In the genomic region with DNA sequence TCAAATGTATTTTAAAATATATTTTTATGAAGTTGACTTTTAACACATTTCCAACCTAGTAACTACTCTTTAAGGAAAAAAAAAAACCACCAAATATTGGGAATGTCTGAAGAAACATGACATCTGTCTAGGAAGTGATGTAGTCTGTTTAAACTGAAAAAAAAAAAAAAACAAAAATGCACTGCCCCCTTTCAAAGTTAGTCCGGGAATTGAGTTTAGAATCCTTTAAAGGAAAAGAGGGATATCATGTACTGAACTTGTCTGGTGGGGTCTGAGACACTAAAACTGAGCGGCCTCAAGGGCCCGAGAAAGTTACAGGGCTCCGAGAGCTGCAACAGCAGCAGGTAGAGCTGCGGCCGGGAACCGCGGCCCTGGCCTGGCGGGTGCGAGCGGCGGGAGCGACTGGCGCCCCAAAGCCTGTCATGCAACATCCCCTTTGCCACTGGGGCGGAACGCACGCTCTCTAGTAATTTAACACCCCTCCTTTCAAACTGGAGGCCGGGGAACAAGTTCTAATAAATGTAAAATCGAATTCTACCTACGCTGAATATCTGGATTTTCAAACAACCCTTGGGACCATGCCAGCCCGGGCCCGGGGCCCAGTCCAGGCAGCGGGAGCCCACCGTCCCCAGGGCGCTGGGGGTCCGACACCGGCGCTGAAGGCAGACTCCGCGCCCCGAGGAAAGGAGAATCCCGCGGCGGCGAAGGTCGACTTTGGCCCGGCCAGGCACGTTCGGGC, we compare ENCODE assay signal across 1 cellular context.
TF ChIP-seq lines count a peak whose summit lies in the region.

No MANE protein-coding gene starts in this region.

TF ChIP-seq in K562, 482 proteins besides CTCF, POLR2A, EP300 and RAD21 (continued from another document):
- TF ChIP-seq, protein P1, sequence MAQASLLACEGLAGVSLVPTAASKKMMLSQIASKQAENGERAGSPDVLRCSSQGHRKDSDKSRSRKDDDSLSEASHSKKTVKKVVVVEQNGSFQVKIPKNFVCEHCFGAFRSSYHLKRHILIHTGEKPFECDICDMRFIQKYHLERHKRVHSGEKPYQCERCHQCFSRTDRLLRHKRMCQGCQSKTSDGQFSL (CRISPR knock-in tag; IDR thresholded peaks at IDR 0.05): no peak
- TF ChIP-seq, protein P1 (tag; IDR thresholded peaks at IDR 0.05): no peak
- no peak for TF ChIP-seq RCOR1 (IDR thresholded peaks at IDR 0.05; ENCODE audit: borderline replicate concordance in 1 of 2, low read depth in 2 of 2, low read length in 2 of 2)
- no peak for TF ChIP-seq ZBTB8A (IDR thresholded peaks at IDR 0.05; ENCODE audit: partially characterized antibody)
- no peak for TF ChIP-seq JUND (IDR thresholded peaks at IDR 0.05; ENCODE audit: borderline replicate concordance, low read depth, low read length)
- TF ChIP-seq JUND (tag; IDR thresholded peaks at IDR 0.05; ENCODE audit: borderline replicate concordance, low read depth, low read length): no peak
- no peak for TF ChIP-seq ZNF318 (IDR thresholded peaks at IDR 0.05; ENCODE audit: borderline replicate concordance in 1 of 2, low read depth in 1 of 2)
- no peak for TF ChIP-seq CHCHD3 (CRISPR knock-in tag; IDR thresholded peaks at IDR 0.05)
- no peak for TF ChIP-seq SIX5 (IDR thresholded peaks at IDR 0.05; ENCODE audit: borderline replicate concordance in 1 of 2, insufficient read depth in 1 of 2, low read depth in 1 of 2, low read length in 2 of 2)
- TF ChIP-seq TSC22D4 (tag; IDR thresholded peaks at IDR 0.05): no peak
TF ChIP-seq in K562: peak in this region for 17.
